Comparison of ENCODE assay signal across 33 cellular contexts in the genomic region with DNA sequence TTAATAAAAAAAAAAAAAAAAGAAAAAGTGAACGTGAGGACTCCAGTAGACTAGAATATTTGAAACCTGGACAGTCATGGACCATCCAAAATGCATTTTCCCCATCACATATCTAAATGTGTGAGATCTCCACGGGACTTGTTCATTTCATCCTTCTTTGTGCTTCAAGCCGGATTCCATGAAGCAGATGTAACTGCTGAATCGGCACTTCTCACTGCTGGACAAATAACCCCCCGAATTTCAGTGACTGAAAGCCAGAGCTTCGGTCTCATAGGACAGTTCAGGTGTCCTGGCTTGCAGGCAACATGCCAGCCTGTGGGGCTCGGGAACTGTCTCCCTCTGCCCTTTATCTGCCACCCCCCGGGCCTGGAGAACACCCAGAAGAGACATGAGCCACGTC.
"Had no signal": no experiment of that assay in that cellular context is flagged by ENCODE, and none has a peak within 500 bp of the region (broad histone marks: within the 10 kb centered on the region; RNA-seq: fewer than 3 reads in every experiment).

No MANE protein-coding gene starts in this region.

- H3K9me3 ChIP-seq: adrenal gland, Peyer's patch, SJSA1, SK-N-SH had no signal

- FAIRE-seq: TTC549 had no signal

- H3K4me3 ChIP-seq: adrenal gland, Peyer's patch, SJSA1 had no signal

- H3K36me3 Mint-ChIP-seq: activated naive CD4-positive, alpha-beta T cell treated with anti-CD3 and anti-CD28 coated beads, Interleukin-2, amount 50 U/mL, for 72 hours had no signal

- ATAC-seq: activated CD8-positive, alpha-beta memory T cell treated with anti-CD3 and anti-CD28 coated beads, Interleukin-2, amount 10 ng/mL, durations not matched to agents 7 days and 5 days; activated naive CD4-positive, alpha-beta T cell treated with anti-CD3 and anti-CD28 coated beads, Interleukin-2, amount 50 U/mL, for 72 hours; PC-3 had no signal

- H3K4me1 Mint-ChIP-seq: activated B cell treated with CpG ODN at 0.5 μM for 24 hours had no signal

- H3K9me3 Mint-ChIP-seq: activated B cell treated with CpG ODN at 0.5 μM for 24 hours; activated CD4-positive, alpha-beta memory T cell treated with anti-CD3 and anti-CD28 coated beads, Interleukin-2, amount 10 ng/mL, durations not matched to agents 7 days and 5 days; activated naive CD4-positive, alpha-beta T cell treated with anti-CD3 and anti-CD28 coated beads, Interleukin-2, amount 50 U/mL, for 72 hours; T-helper 1 cell treated with Interleukin-12 subunit alpha and Interleukin-12 subunit beta and Interleukin-4 antibody, amounts not matched to agents 30 μg/mL and 1 μg/mL, for 36 hours; T-helper 2 cell treated with Interferon-gamma antibody and Interleukin-4, amounts not matched to agents 5 μg/mL and 100 μg/mL, for 36 hours had no signal

- H3K4me3 Mint-ChIP-seq: activated B cell treated with CpG ODN at 0.5 μM for 24 hours; activated CD4-positive, alpha-beta memory T cell treated with anti-CD3 and anti-CD28 coated beads, Interleukin-2, amount 10 ng/mL, durations not matched to agents 7 days and 5 days; activated CD8-positive, alpha-beta memory T cell treated with anti-CD3 and anti-CD28 coated beads, Interleukin-2, amount 10 ng/mL, durations not matched to agents 7 days and 5 days; T-helper 1 cell treated with Interleukin-12 subunit alpha and Interleukin-12 subunit beta and Interleukin-4 antibody, amounts not matched to agents 30 μg/mL and 1 μg/mL, for 36 hours; T-helper 2 cell treated with Interferon-gamma antibody and Interleukin-4, amounts not matched to agents 5 μg/mL and 100 μg/mL, for 36 hours had no signal

- H3K27ac Mint-ChIP-seq: activated B cell treated with CpG ODN at 0.5 μM for 24 hours; activated CD4-positive, alpha-beta memory T cell treated with anti-CD3 and anti-CD28 coated beads, Interleukin-2, amount 10 ng/mL, durations not matched to agents 7 days and 5 days; activated CD8-positive, alpha-beta memory T cell treated with anti-CD3 and anti-CD28 coated beads, Interleukin-2, amount 10 ng/mL, durations not matched to agents 7 days and 5 days; activated naive CD4-positive, alpha-beta T cell treated with anti-CD3 and anti-CD28 coated beads, Interleukin-2, amount 50 U/mL, for 72 hours; T-helper 1 cell treated with Interleukin-12 subunit alpha and Interleukin-12 subunit beta and Interleukin-4 antibody, amounts not matched to agents 30 μg/mL and 1 μg/mL, for 36 hours; T-helper 2 cell treated with Interferon-gamma antibody and Interleukin-4, amounts not matched to agents 5 μg/mL and 100 μg/mL, for 36 hours had no signal

- H3K4me2 ChIP-seq: SK-N-SH had no signal

- H3K4me1 ChIP-seq: adrenal gland, Peyer's patch, SJSA1 had no signal

- H3K36me3 ChIP-seq: SJSA1 had no signal

- DNase-seq: activated B cell treated with CpG ODN at 0.5 μM for 24 hours; activated CD4-positive, alpha-beta memory T cell treated with anti-CD3 and anti-CD28 coated beads, Interleukin-2, amount 10 ng/mL, durations not matched to agents 7 days and 5 days; activated CD4-positive, alpha-beta T cell treated with anti-CD3 and anti-CD28 coated beads for 4 hours; activated CD4-positive, alpha-beta T cell treated with anti-CD3 and anti-CD28 coated beads, Interleukin-2, amount 50 U/mL, for 1 hour; activated CD4-positive, CD25-positive, alpha-beta regulatory T cell treated with anti-CD3 and anti-CD28 coated beads, Interleukin-2, amount 50 U/mL, for 72 hours; activated CD8-positive, alpha-beta memory T cell treated with anti-CD3 and anti-CD28 coated beads for 24 hours; activated CD8-positive, alpha-beta memory T cell treated with anti-CD3 and anti-CD28 coated beads, Interleukin-2, amount 10 ng/mL, durations not matched to agents 7 days and 5 days; activated CD8-positive, alpha-beta memory T cell treated with anti-CD3 and anti-CD28 coated beads, Interleukin-2, amount 50 U/mL, for 48 hours; activated effector memory CD4-positive, alpha-beta T cell treated with anti-CD3 and anti-CD28 coated beads, Interleukin-2, amount 50 U/mL, for 16 hours; activated naive CD4-positive, alpha-beta T cell; activated T-cell treated with anti-CD3 and anti-CD28 coated beads, Interleukin-2, amount 50 U/mL, for 48 hours; adrenal gland; brain microvascular endothelial cell; central memory CD4-positive, alpha-beta T cell; Karpas-422; NCI-H1105; NCI-H1417 treated with DMSO at 0.1 percent for 48 hours; NCI-H187 treated with DMSO at 0.1 percent for 48 hours; NCI-H2081; NCI-H2171 treated with DMSO at 0.1 percent for 48 hours; NCI-H226; NCI-H446 treated with DMSO at 0.1 percent for 48 hours; NCI-H69; PC-3; Peyer's patch; RPMI8226; SHP77 treated with DMSO at 0.1 percent for 48 hours; SK-N-SH had no signal

- H3K9ac ChIP-seq: SK-N-SH had no signal

- H3K27me3 Mint-ChIP-seq: activated B cell treated with CpG ODN at 0.5 μM for 24 hours; activated CD4-positive, alpha-beta memory T cell treated with anti-CD3 and anti-CD28 coated beads, Interleukin-2, amount 10 ng/mL, durations not matched to agents 7 days and 5 days; activated CD8-positive, alpha-beta memory T cell treated with anti-CD3 and anti-CD28 coated beads, Interleukin-2, amount 10 ng/mL, durations not matched to agents 7 days and 5 days had no signal

- H3K27ac ChIP-seq: adrenal gland, brain microvascular endothelial cell, Peyer's patch, SJSA1 had no signal

- H3K27me3 ChIP-seq: adrenal gland, brain microvascular endothelial cell, Peyer's patch, SJSA1 had no signal
